23 cellular contexts compared by ENCODE assay signal in the genomic region with DNA sequence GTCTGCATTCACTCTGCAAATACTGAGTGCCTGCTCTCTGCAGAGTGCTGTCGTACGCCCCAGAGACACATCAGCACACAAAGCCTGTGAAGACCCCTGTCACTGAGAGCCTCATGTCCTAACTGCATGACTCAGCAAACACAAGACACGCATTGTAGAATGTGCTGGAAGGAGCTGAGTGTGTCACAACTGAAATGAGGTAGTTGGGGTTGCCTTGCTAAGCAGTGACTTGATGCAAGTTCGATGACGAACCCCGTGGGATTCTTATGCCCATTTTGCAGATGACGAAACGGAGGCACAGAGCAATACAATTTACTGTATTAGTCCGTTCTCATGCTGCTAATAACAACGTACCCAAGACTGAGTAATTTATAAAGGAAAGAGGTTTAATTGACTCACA.
DNase-seq lines count a peak whose midpoint lies in the region; ATAC-seq, FAIRE-seq and TF ChIP-seq lines count a peak whose summit lies in the region.
"Had no signal": no experiment of that assay in that cellular context is flagged by ENCODE, and none has a peak within 500 bp of the region (broad histone marks: within the 10 kb centered on the region; RNA-seq: fewer than 3 reads in every experiment).

No MANE protein-coding gene starts in this region.

- no peak overlapping the region for H2BK20ac ChIP-seq in IMR-90 (ENCODE audit: low read depth, low read length)

- DNase-seq in CD14-positive monocyte (ENCODE audit: low spot score) = peak; percentile 78
- DNase-seq in IMR-90 = peak; percentile 8
- DNase-seq in bronchial epithelial cell (ENCODE audit: low read depth) = no peak
- no peak for DNase-seq in progenitor cell of endocrine pancreas (ENCODE audit: low spot score, unreplicated experiment)
- no peak for DNase-seq in activated T-cell treated with anti-CD3 and anti-CD28 coated beads, Interleukin-2, amount 50 U/mL, for 4 hours
- DNase-seq in GM19240 (ENCODE audit: insufficient read length, low spot score) = no peak
- DNase-seq: ACHN; CD8-positive, alpha-beta memory T cell; DND-41; GF-D8; Kasumi-1; NCI-H1436; NCI-H2029; NCI-H2171; NCI-H510A; NCI-H774; PC-9; SW 1271 had no signal

- H3K27me3 Mint-ChIP-seq in CD14-positive monocyte (ENCODE audit: low read depth in 3 of 3) = peaks cover 11 to 16% (median 14%) of the 10 kb centered on the region in 3 donors
- H3K27me3 Mint-ChIP-seq in progenitor cell of endocrine pancreas = no peaks in the 10 kb centered on the region
- H3K27me3 Mint-ChIP-seq in activated T-cell treated with anti-CD3 and anti-CD28 coated beads, Interleukin-2, amount 50 U/mL, for 4 hours (ENCODE audit: low read depth) = peaks cover 22% of the 10 kb centered on the region

- no peaks in the 10 kb centered on the region for H3K79me1 ChIP-seq in IMR-90 (ENCODE audit: low read depth in 1 of 2, low read length in 2 of 2)

- no peak overlapping the region for H2BK120ac ChIP-seq in IMR-90 (ENCODE audit: low read depth, low read length)

- H3K14ac ChIP-seq in IMR-90 (replicated peaks; ENCODE audit: low read depth, low read length) = no peak overlapping the region

- no peak overlapping the region for H2BK15ac ChIP-seq in IMR-90 (ENCODE audit: low read depth, low read length)

- peaks cover 4% of the 10 kb centered on the region; the same call in 1 of the 2 replicates for H3K9me3 ChIP-seq in IMR-90 (ENCODE audit: control insufficient read depth, insufficient read depth, low read length)

- H4K91ac ChIP-seq in IMR-90 (ENCODE audit: insufficient read depth, low read depth, low read length) = no peak overlapping the region

- no peak overlapping the region for H3K18ac ChIP-seq in IMR-90 (ENCODE audit: low read depth, low read length)

- H3K4me3 ChIP-seq in IMR-90 (ENCODE audit: insufficient read depth, low read depth, low read length) = no peak overlapping the region
- H3K4me3 ChIP-seq in bronchial epithelial cell (ENCODE audit: low read depth, low read length) = no peak overlapping the region
- H3K4me3 ChIP-seq: PC-9 had no signal

- H4K5ac ChIP-seq in IMR-90 (ENCODE audit: low read depth, low read length) = no peak overlapping the region

- H3K23ac ChIP-seq in IMR-90 (ENCODE audit: low read depth, low read length) = no peak overlapping the region

- intact Hi-C loops in CD14-positive monocyte (cut with micrococcal nuclease) (loop anchor here in 1 of 2 donors (10.0 kb wide), 1 partner anchor 47 kb away; no protein-coding TSS in a partner anchor), IMR-90 (cut with micrococcal nuclease) (no loop called here)

- H2AFZ ChIP-seq in IMR-90 (replicated peaks; ENCODE audit: low read length, poor library complexity) = peak overlapping the region; percentile 23
- H2AFZ ChIP-seq: PC-9 had no signal

- POLR2A ChIA-PET in IMR-90 (lab: Charles Lee; ENCODE audit: unreplicated experiment) = no interaction called here

- H3K9me3 Mint-ChIP-seq in CD14-positive monocyte = peaks cover 1 to 16% (median 6%) of the 10 kb centered on the region in 7 donors
- peaks cover 3% of the 10 kb centered on the region for H3K9me3 Mint-ChIP-seq in progenitor cell of endocrine pancreas (ENCODE audit: low read depth)
- peaks cover 3% of the 10 kb centered on the region for H3K9me3 Mint-ChIP-seq in activated T-cell treated with anti-CD3 and anti-CD28 coated beads, Interleukin-2, amount 50 U/mL, for 4 hours

- peaks cover 52% of the 10 kb centered on the region for H3K27me3 ChIP-seq in IMR-90 (ENCODE audit: control insufficient read depth, insufficient read depth, low read length)
- no peaks in the 10 kb centered on the region for H3K27me3 ChIP-seq in bronchial epithelial cell (ENCODE audit: control insufficient read depth, insufficient read depth, low read length)

- H3K9ac ChIP-seq in IMR-90 (ENCODE audit: low read depth, low read length) = no peak overlapping the region

- H4K8ac ChIP-seq in IMR-90 (ENCODE audit: low read depth in 2 of 2, low read length in 2 of 2) = no peak overlapping the region

- H2AK5ac ChIP-seq in IMR-90 (ENCODE audit: low read depth, low read length) = no peak overlapping the region

- no peak overlapping the region for H3K56ac ChIP-seq in IMR-90 (ENCODE audit: extremely low read depth, insufficient read depth, low read length)

- H3K4me1 Mint-ChIP-seq in CD14-positive monocyte (peaks cover 16% of the 10 kb centered on the region), progenitor cell of endocrine pancreas (ENCODE audit: low read depth) (peaks cover 21% of the 10 kb centered on the region)
- H3K4me1 Mint-ChIP-seq in activated T-cell treated with anti-CD3 and anti-CD28 coated beads, Interleukin-2, amount 50 U/mL, for 4 hours (ENCODE audit: low read depth) = no peaks in the 10 kb centered on the region
- H3K4me1 Mint-ChIP-seq: B cell; CD8-positive, alpha-beta memory T cell had no signal

- no peak for TF ChIP-seq RAD21 in IMR-90 (IDR thresholded peaks at IDR 0.05; ENCODE audit: low read length)

- H3K27ac ChIP-seq in IMR-90 (ENCODE audit: insufficient read depth, low read length) = no peak overlapping the region
- H3K27ac ChIP-seq: PC-9 had no signal

- dilution Hi-C loops in IMR-90 (cut with HindIII; ENCODE audit: low sequenced_read_pairs, unreplicated experiment) = no loop called here

- no peaks in the 10 kb centered on the region for H3K9me1 ChIP-seq in IMR-90 (ENCODE audit: insufficient read depth, low read length)

- H3K36me3 Mint-ChIP-seq in CD14-positive monocyte (no peaks in the 10 kb centered on the region), progenitor cell of endocrine pancreas (ENCODE audit: insufficient read depth) (no peaks in the 10 kb centered on the region)
- H3K36me3 Mint-ChIP-seq in activated T-cell treated with anti-CD3 and anti-CD28 coated beads, Interleukin-2, amount 50 U/mL, for 4 hours (ENCODE audit: insufficient read depth) = no peaks in the 10 kb centered on the region
- H3K36me3 Mint-ChIP-seq: CD8-positive, alpha-beta memory T cell had no signal

- H3K4ac ChIP-seq in IMR-90 (ENCODE audit: low read depth, low read length) = no peak overlapping the region

- no peak overlapping the region for H2BK5ac ChIP-seq in IMR-90 (ENCODE audit: low read depth, low read length, poor library complexity, severe bottlenecking)

- no peaks in the 10 kb centered on the region for H4K20me1 ChIP-seq in IMR-90 (ENCODE audit: insufficient read depth, low read length)

- ATAC-seq in IMR-90 (ENCODE audit: low read depth) (no peak), HG02588 (IDR thresholded peaks at IDR 0.05; ENCODE audit: unreplicated experiment) (no peak)
- ATAC-seq in activated T-cell treated with anti-CD3 and anti-CD28 coated beads, Interleukin-2, amount 50 U/mL, for 4 hours = no peak

- no peak overlapping the region for H2AK9ac ChIP-seq in IMR-90 (replicated peaks; ENCODE audit: low read depth, low read length, poor library complexity)

- no CpG with 5 or more reads among the region's 10 CpGs for WGBS in IMR-90 (ENCODE audit: extremely low coverage in 2 of 2, insufficient read length in 1 of 2), 2 experiments

- TF ChIP-seq CTCF in CD14-positive monocyte (IDR thresholded peaks at IDR 0.05) = no peak
- TF ChIP-seq CTCF in IMR-90 (conservative IDR thresholded peaks at IDR 0.05; ENCODE audit: low read depth, low read length) = no peak
- no peak for TF ChIP-seq CTCF in bronchial epithelial cell (IDR thresholded peaks at IDR 0.05; ENCODE audit: insufficient read depth, low read length, severe bottlenecking)
- TF ChIP-seq CTCF in progenitor cell of endocrine pancreas (IDR thresholded peaks at IDR 0.05; ENCODE audit: unreplicated experiment) = no peak

- H3K4me2 ChIP-seq in IMR-90 (ENCODE audit: low read depth, low read length) = no peak overlapping the region

- FAIRE-seq in bronchial epithelial cell (lab: Jason Lieb, UNC) = peak; percentile 84
- FAIRE-seq: GM12891, GM18507, H1 had no signal

- no peak for TF ChIP-seq POLR2A in IMR-90 (IDR thresholded peaks at IDR 0.05; ENCODE audit: low read depth, low read length)

- no peaks in the 10 kb centered on the region for H3K36me3 ChIP-seq in IMR-90 (ENCODE audit: control insufficient read depth, insufficient read depth, low read length)
- no peaks in the 10 kb centered on the region for H3K36me3 ChIP-seq in bronchial epithelial cell (ENCODE audit: control insufficient read depth, insufficient read depth, low read length)

- no TSS peak for BruUV-seq in IMR-90 (replicated peaks; lab: Mats Ljungman, UMichigan)

- H3K4me3 Mint-ChIP-seq in CD14-positive monocyte (no peak overlapping the region), progenitor cell of endocrine pancreas (ENCODE audit: low read depth) (no peak overlapping the region)
- no peak overlapping the region for H3K4me3 Mint-ChIP-seq in activated T-cell treated with anti-CD3 and anti-CD28 coated beads, Interleukin-2, amount 50 U/mL, for 4 hours
- H3K4me3 Mint-ChIP-seq: B cell; CD8-positive, alpha-beta memory T cell had no signal

- in situ Hi-C loops in IMR-90 (cut with MboI; ENCODE audit: low sequenced_read_pairs) = no loop called here

- CTCF ChIA-PET in IMR-90 (lab: Yijun Ruan, JAX) = no interaction called here

- peak overlapping the region in 6 of 7 donors; percentile 11 to 86 (median 70) for H3K27ac Mint-ChIP-seq in CD14-positive monocyte
- peak overlapping the region; percentile 42 for H3K27ac Mint-ChIP-seq in progenitor cell of endocrine pancreas
- H3K27ac Mint-ChIP-seq: B cell; CD8-positive, alpha-beta memory T cell had no signal

- H3K4me1 ChIP-seq in IMR-90 (ENCODE audit: control insufficient read depth, insufficient read depth, low read length) = no peaks in the 10 kb centered on the region

TF ChIP-seq in IMR-90, 13 proteins besides CTCF, POLR2A, EP300 and RAD21:
- TF ChIP-seq NFE2L2 (IDR thresholded peaks at IDR 0.05; ENCODE audit: low read depth, low read length) = peak; percentile 71; the same call in 1 of the 2 replicates
- no peak for TF ChIP-seq CHD1 (IDR thresholded peaks at IDR 0.05; ENCODE audit: low read depth, low read length)

Comparison
In these comparisons a context has a peak if more than half of its experiments do, and no peak if none do; other contexts are left out.
1. DNase-seq: peak in CD14-positive monocyte (single experiment) and IMR-90 (single experiment); none in bronchial epithelial cell (single experiment), progenitor cell of endocrine pancreas (single experiment), activated T-cell treated with anti-CD3 and anti-CD28 coated beads, Interleukin-2, amount 50 U/mL, for 4 hours (single experiment) and GM19240 (single experiment).